ENCODE assay signal across 8 cellular contexts in genomic region chr11:46554205-46555162, GRCh38. TPM values are rescaled to one million over a fixed set of nuclear protein-coding genes. Genes with fewer than 3 reads are reported as not detected.
A peak's percentile ranks its signal among the peaks of the same experiment; 100 is the strongest.
DNase-seq lines count a peak whose midpoint lies in the region; FAIRE-seq and TF ChIP-seq lines count a peak whose summit lies in the region.

No MANE protein-coding gene starts in this region.

- H3K27me3 ChIP-seq in keratinocyte (ENCODE audit: control insufficient read depth, extremely low read depth, insufficient read depth, low read length), result no peaks in the 10 kb centered on the region
- no peaks in the 10 kb centered on the region for H3K27me3 ChIP-seq in tibial artery

- no peak overlapping the region for H3K4me3 ChIP-seq in astrocyte of the cerebellum (ENCODE audit: low read depth, low read length)
- peak overlapping the region in 1 of 3 experiments; percentile 1 for H3K4me3 ChIP-seq in keratinocyte (ENCODE audit: control insufficient read depth in 2 of 3, extremely low read depth in 1 of 3, insufficient read depth in 2 of 3, low read depth in 1 of 3, low read length in 3 of 3)
- H3K4me3 ChIP-seq in tibial artery, result no peak overlapping the region

- intact Hi-C loops in tibial artery (cut with DNase I; ENCODE audit: low total_unique reads), result no loop called here

- dilution Hi-C loops in keratinocyte (cut with MboI; ENCODE audit: extremely low pct_ligation_motif_present, low sequenced_read_pairs), result no loop called here

- H3K4me1 ChIP-seq in keratinocyte (ENCODE audit: control insufficient read depth, extremely low read depth, insufficient read depth, low read length) (peaks cover 20% of the 10 kb centered on the region), tibial artery (peaks cover 0 to 38% (median 21%) of the 10 kb centered on the region in 4 donors)

- DNase-seq in AG09319 (ENCODE audit: extremely low read depth, low read depth) (peak; percentile 38), HTR-8/SVneo (ENCODE audit: insufficient read length, low spot score) (peak; percentile 71), astrocyte of the cerebellum (ENCODE audit: low read depth) (peak; percentile 55), keratinocyte (ENCODE audit: low read depth, low spot score) (no peak), tibial artery (no peak), NCI-H2081 (lab: John Stamatoyannopoulos, UW) (no peak), NCI-H82 treated with DMSO at 0.1 percent for 48 hours (lab: John Stamatoyannopoulos, UW; ENCODE audit: unreplicated experiment) (no peak)
- DNase-seq in stimulated activated naive CD4-positive, alpha-beta T cell treated with Interleukin-2 at 50 U/mL for 16 hours (lab: John Stamatoyannopoulos, UW), result no peak

- H3K9me1 ChIP-seq in keratinocyte (ENCODE audit: control insufficient read depth, extremely low read depth, insufficient read depth, low read length), result no peaks in the 10 kb centered on the region

- H3K36me3 ChIP-seq in keratinocyte (ENCODE audit: control insufficient read depth in 2 of 2, extremely low read depth in 1 of 2, insufficient read depth in 2 of 2, low read length in 2 of 2) (no peaks in the 10 kb centered on the region), tibial artery (no peaks in the 10 kb centered on the region)

- H3K9me3 ChIP-seq in keratinocyte (ENCODE audit: control insufficient read depth, low read depth, low read length), result no peaks in the 10 kb centered on the region
- H3K9me3 ChIP-seq in tibial artery, result no peaks in the 10 kb centered on the region

- H3K79me2 ChIP-seq in keratinocyte (ENCODE audit: control insufficient read depth, insufficient read depth, low read length), result peaks cover 66% of the 10 kb centered on the region

- FAIRE-seq in HTR-8/SVneo (lab: Jason Lieb, UNC) (no peak), keratinocyte (lab: Jason Lieb, UNC) (no peak)

- H3K9ac ChIP-seq in keratinocyte (ENCODE audit: control insufficient read depth, extremely low read depth, insufficient read depth, low read length), result peak overlapping the region; percentile 61

- peak overlapping the region; percentile 63 for H3K4me2 ChIP-seq in keratinocyte (ENCODE audit: control insufficient read depth, extremely low read depth, insufficient read depth, low read depth, low read length)

- TF ChIP-seq CTCF in AG09319 (IDR thresholded peaks at IDR 0.05; ENCODE audit: low read depth, low read length) (no peak), astrocyte of the cerebellum (IDR thresholded peaks at IDR 0.05; ENCODE audit: low read depth, low read length, missing control alignments) (no peak), keratinocyte (optimal IDR thresholded peaks at IDR 0.05 in 1 of 3, IDR thresholded peaks at IDR 0.05 in 1 of 3, conservative IDR thresholded peaks at IDR 0.05 in 1 of 3; ENCODE audit: extremely low read depth in 1 of 3, insufficient read depth in 2 of 3, low read length in 3 of 3) (no peak), tibial artery (IDR thresholded peaks at IDR 0.05) (no peak)

- H4K20me1 ChIP-seq in keratinocyte (ENCODE audit: control insufficient read depth, extremely low read depth, insufficient read depth, low read length), result no peaks in the 10 kb centered on the region

- no peak overlapping the region for H2AFZ ChIP-seq in keratinocyte (ENCODE audit: control insufficient read depth, low read length)

- H3K27ac ChIP-seq in keratinocyte (ENCODE audit: control insufficient read depth, insufficient read depth, low read length), result peak overlapping the region; percentile 87
- peak overlapping the region; percentile 62 to 66 for H3K27ac ChIP-seq in tibial artery

- in situ Hi-C loops in astrocyte of the cerebellum (cut with HindIII; ENCODE audit: low sequenced_read_pairs), result no loop called here

RNA-seq across cellular contexts. Expression of gene AMBRA1, which starts 39.3 kb away (rescaled TPM):
- 8.6 to 15.2 TPM (median 10.5 TPM) in 3 replicates for polyA plus RNA-seq in keratinocyte
- polyA plus RNA-seq in keratinocyte (2011; ENCODE audit: low read depth), result 6.6 TPM
- 7.8 and 9.3 TPM in 2 replicates for polyA plus RNA-seq in keratinocyte (2011; cell fraction: cytosol; rRNA removed)
- polyA plus RNA-seq in keratinocyte (2011; cell fraction: nucleus; rRNA removed), result 23.8 and 31.0 TPM in 2 replicates
- 9.9 and 15.1 TPM in 2 replicates for polyA plus RNA-seq in keratinocyte (2012; ENCODE audit: low replicate concordance)
- polyA minus RNA-seq in keratinocyte, result 26.2 to 42.9 TPM (median 34.1 TPM) in 3 replicates
- polyA minus RNA-seq in keratinocyte (2011; cell fraction: cytosol; rRNA and poly(A)+ RNA removed), result 16.5 TPM
- polyA minus RNA-seq in keratinocyte (2011; cell fraction: nucleus; rRNA and poly(A)+ RNA removed), result 38.9 and 58.6 TPM in 2 replicates

Comparison
In these comparisons a context has a peak if more than half of its experiments do, and no peak if none do; other contexts are left out.
1. DNase-seq: peak in AG09319 (single experiment), HTR-8/SVneo (single experiment) and astrocyte of the cerebellum (single experiment); none in keratinocyte (single experiment), tibial artery (0 of 2), NCI-H2081 (0 of 2), stimulated activated naive CD4-positive, alpha-beta T cell treated with Interleukin-2 at 50 U/mL for 16 hours (single experiment) and NCI-H82 treated with DMSO at 0.1 percent for 48 hours (single experiment).